Comparison of ENCODE assay signal across 13 cellular contexts in genomic region chr3:48927928-48928327, GRCh38. TPM values are rescaled to one million over a fixed set of nuclear protein-coding genes. Genes with fewer than 3 reads are reported as not detected.
DNase-seq lines count a peak whose midpoint lies in the region; ATAC-seq and TF ChIP-seq lines count a peak whose summit lies in the region.
"Had no signal": no experiment of that assay in that cellular context is flagged by ENCODE, and none has a peak within 500 bp of the region (broad histone marks: within the 10 kb centered on the region; RNA-seq: fewer than 3 reads in every experiment).

No MANE protein-coding gene starts in this region.

- H3K4me3 ChIP-seq in BLaER1 = no peak overlapping the region
- no peak overlapping the region for H3K4me3 ChIP-seq in fibroblast of villous mesenchyme (ENCODE audit: low read depth, low read length)
- H3K4me3 ChIP-seq in tibial nerve = no peak overlapping the region

- no peak overlapping the region for H3K9ac ChIP-seq in BLaER1

- TF ChIP-seq EP300 in tibial nerve (IDR thresholded peaks at IDR 0.05) = no peak

- H3K36me3 ChIP-seq in BLaER1 = peaks cover 99% of the 10 kb centered on the region
- peaks cover 0 to 55% (median 4%) of the 10 kb centered on the region in 3 donors for H3K36me3 ChIP-seq in tibial nerve

- H3K4me1 ChIP-seq in BLaER1 (peaks cover 34% of the 10 kb centered on the region), tibial nerve (peaks cover 0 to 67% (median 35%) of the 10 kb centered on the region in 4 donors)

- H4K20me1 ChIP-seq in BLaER1 = peaks cover 100% of the 10 kb centered on the region

- H3K9me3 ChIP-seq in BLaER1 = no peaks in the 10 kb centered on the region
- H3K9me3 ChIP-seq in tibial nerve = no peaks in the 10 kb centered on the region

- DNase-seq in EH (ENCODE audit: low read depth) (peak; percentile 62), SIG-M5 treated with dmso at 0.1 percent for 504 hours (lab: John Stamatoyannopoulos, UW; ENCODE audit: unreplicated experiment) (peak; percentile 77), fibroblast of villous mesenchyme (ENCODE audit: low read depth) (peak; percentile 67), tibial nerve (ENCODE audit: low spot score in 2 of 2) (no peak), NCI-H2227 treated with DMSO at 0.1 percent for 48 hours (lab: John Stamatoyannopoulos, UW) (no peak), NCI-H82 treated with DMSO at 0.1 percent for 48 hours (lab: John Stamatoyannopoulos, UW; ENCODE audit: unreplicated experiment) (no peak)
- DNase-seq: activated CD8-positive, alpha-beta memory T cell treated with anti-CD3 and anti-CD28 coated beads, Interleukin-2, amount 50 U/mL, for 4 hours; Karpas-422; kidney; NCI-H510A treated with DMSO at 0.1 percent for 48 hours; stimulated activated naive B cell treated with anti-CD40 and anti-IgM and Interleukin-4, amounts not matched to agents 10 μg/mL and 1 μg/mL and 100 μg/mL, for 72 hours had no signal

- no peak for ATAC-seq in GM19455 (IDR thresholded peaks at IDR 0.05; ENCODE audit: unreplicated experiment)

- H3K27me3 ChIP-seq in BLaER1 (no peaks in the 10 kb centered on the region), tibial nerve (no peaks in the 10 kb centered on the region)

- peak overlapping the region; percentile 6; the same call in 1 of the 2 replicates for H3K4me2 ChIP-seq in BLaER1

- TF ChIP-seq CTCF in fibroblast of villous mesenchyme (IDR thresholded peaks at IDR 0.05; ENCODE audit: insufficient read depth, low read depth, low read length) = no peak
- TF ChIP-seq CTCF in tibial nerve (IDR thresholded peaks at IDR 0.05) = no peak

- TF ChIP-seq POLR2A in tibial nerve (IDR thresholded peaks at IDR 0.05) = no peak

- no peak overlapping the region for H3K27ac ChIP-seq in BLaER1
- peak overlapping the region in 1 of 4 donors; percentile 50 for H3K27ac ChIP-seq in tibial nerve

- WGBS in tibial nerve, 2 donors = 24 to 50% methylated on average over 2 of the region's 2 CpGs

RNA-seq across cellular contexts. Expression of gene ARIH2, which starts 9.3 kb away (rescaled TPM):
- total RNA-seq in fibroblast of villous mesenchyme (69.6 and 87.2 TPM in 2 replicates), tibial nerve (100 to 1,000 TPM in 2 of 4 donors, 10 to 100 TPM in 2; 68.8 to 115 (median 94.4) TPM)

RNA-seq across cellular contexts. Expression of gene SLC25A20, which starts 29.2 kb away (rescaled TPM):
- 14.5 and 20.7 TPM in 2 replicates for total RNA-seq in fibroblast of villous mesenchyme
- total RNA-seq in tibial nerve = 10 to 100 TPM; 19.6 to 39.3 (median 22.1) TPM

Comparison
In these comparisons a context has a peak if more than half of its experiments do, and no peak if none do; other contexts are left out.
1. DNase-seq: peak in EH (single experiment), SIG-M5 treated with dmso at 0.1 percent for 504 hours (single experiment) and fibroblast of villous mesenchyme (single experiment); none in tibial nerve (0 of 2), NCI-H2227 treated with DMSO at 0.1 percent for 48 hours (single experiment) and NCI-H82 treated with DMSO at 0.1 percent for 48 hours (single experiment).